Comparison of ENCODE assay signal across 11 cellular contexts in the genomic region with DNA sequence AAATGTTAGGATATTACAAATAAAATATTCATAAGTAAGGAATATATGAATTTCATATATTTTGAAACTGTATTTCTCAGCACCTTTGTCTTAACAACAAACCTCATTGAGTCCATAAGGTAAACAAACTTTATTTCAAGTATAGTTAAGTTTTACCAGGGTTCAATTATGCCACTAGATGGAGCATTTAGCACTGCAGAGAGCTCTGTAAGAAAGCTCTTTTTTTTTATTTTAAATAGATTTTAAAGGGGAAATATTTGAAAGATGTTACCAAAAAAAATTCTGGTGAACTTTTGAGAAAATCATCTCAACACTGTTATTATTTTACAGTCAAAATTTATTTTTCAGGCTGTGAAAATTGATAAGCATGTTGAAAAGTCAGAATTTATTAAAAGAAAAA.
DNase-seq lines count a peak whose midpoint lies in the region; ATAC-seq and TF ChIP-seq lines count a peak whose summit lies in the region.
"Had no signal": no experiment of that assay in that cellular context is flagged by ENCODE, and none has a peak within 500 bp of the region (broad histone marks: within the 10 kb centered on the region; RNA-seq: fewer than 3 reads in every experiment).

No MANE protein-coding gene starts in this region.

- intact Hi-C loops in left lung (cut with DNase I), result no loop called here

- H3K9me3 ChIP-seq in left lung, result no peaks in the 10 kb centered on the region
- H3K9me3 ChIP-seq: uterus had no signal

- peak in 1 of 2 donors; percentile 17 for TF ChIP-seq CTCF in left lung (IDR thresholded peaks at IDR 0.05)

- H3K4me1 ChIP-seq in left lung, result no peaks in the 10 kb centered on the region
- H3K4me1 ChIP-seq: uterus had no signal

- H3K4me3 ChIP-seq in left lung, result no peak overlapping the region
- H3K4me3 ChIP-seq: uterus had no signal

- ATAC-seq in left lung (peak; percentile 35), HG03439 (IDR thresholded peaks at IDR 0.05; ENCODE audit: unreplicated experiment) (no peak)
- ATAC-seq: left cardiac atrium had no signal

- H3K27me3 ChIP-seq in left lung, result no peaks in the 10 kb centered on the region
- H3K27me3 ChIP-seq: uterus had no signal

- H3K36me3 ChIP-seq in left lung, result no peaks in the 10 kb centered on the region

- in situ Hi-C loops in Caki2 (cut with HindIII; ENCODE audit: low pct_unique_long_range_greater_than_20kb, low sequenced_read_pairs), result no loop called here

- H3K27ac ChIP-seq in left lung, result no peak overlapping the region
- H3K27ac ChIP-seq: uterus had no signal

- peak; percentile 16 for DNase-seq in Caki2 (ENCODE audit: low read depth)
- peak; percentile 54 to 63 for DNase-seq in Kasumi-1 (lab: John Stamatoyannopoulos, UW)
- peak; percentile 14 for DNase-seq in amniotic epithelial cell (ENCODE audit: low read depth)
- DNase-seq in left lung, result no peak
- DNase-seq in stimulated activated CD4-positive, alpha-beta T cell treated with anti-CD3 and anti-CD28 coated beads, Interleukin-1b, Interleukin-23, amount 100 ng/mL, for 48 hours, result no peak
- DNase-seq in stimulated activated CD4-positive, alpha-beta T cell treated with anti-CD3 and anti-CD28 coated beads, Interleukin-2, amount 100 ng/mL, for 48 hours, result no peak
- DNase-seq in activated CD4-positive, alpha-beta T cell treated with anti-CD3 and anti-CD28 coated beads, Interleukin-2, amount 50 U/mL, for 4 hours, result no peak
- DNase-seq: activated naive CD8-positive, alpha-beta T cell treated with anti-CD3 and anti-CD28 coated beads for 36 hours; left cardiac atrium; uterus had no signal

Comparison
In these comparisons a context has a peak if more than half of its experiments do, and no peak if none do; other contexts are left out.
1. DNase-seq: peak in Caki2 (single experiment), Kasumi-1 (2 of 2) and amniotic epithelial cell (single experiment); none in left lung (0 of 2), stimulated activated CD4-positive, alpha-beta T cell treated with anti-CD3 and anti-CD28 coated beads, Interleukin-1b, Interleukin-23, amount 100 ng/mL, for 48 hours (single experiment), stimulated activated CD4-positive, alpha-beta T cell treated with anti-CD3 and anti-CD28 coated beads, Interleukin-2, amount 100 ng/mL, for 48 hours (0 of 2) and activated CD4-positive, alpha-beta T cell treated with anti-CD3 and anti-CD28 coated beads, Interleukin-2, amount 50 U/mL, for 4 hours (0 of 2).